Comparison of ENCODE assay signal across 1 cellular context in genomic region chr10:34288634-34289033, GRCh38.
TF ChIP-seq lines count a peak whose summit lies in the region.

No MANE protein-coding gene starts in this region.

TF ChIP-seq in IMR-90, 13 proteins besides CTCF, POLR2A, EP300 and RAD21:
- no peak for TF ChIP-seq CHD1 (IDR thresholded peaks at IDR 0.05; ENCODE audit: low read depth, low read length)
- TF ChIP-seq CEBPB (IDR thresholded peaks at IDR 0.05; ENCODE audit: low read depth, low read length) = peak; percentile 60; the same call in 1 of the 2 replicates
